19 cellular contexts compared by ENCODE assay signal in genomic region chr3:94647131-94647530, GRCh38.
DNase-seq lines count a peak whose midpoint lies in the region; ATAC-seq and TF ChIP-seq lines count a peak whose summit lies in the region.
"Had no signal": no experiment of that assay in that cellular context is flagged by ENCODE, and none has a peak within 500 bp of the region (broad histone marks: within the 10 kb centered on the region; RNA-seq: fewer than 3 reads in every experiment).

No MANE protein-coding gene starts in this region.

- in situ Hi-C loops in Caki2 (cut with HindIII; ENCODE audit: low pct_unique_long_range_greater_than_20kb, low sequenced_read_pairs): no loop called here
- in situ Hi-C loops in astrocyte of the spinal cord (cut with HindIII; ENCODE audit: low sequenced_read_pairs): no loop called here

- intact Hi-C loops in OCI-LY7 (cut with micrococcal nuclease; ENCODE audit: unreplicated experiment): no loop called here

- TF ChIP-seq RAD21 in Ishikawa (IDR thresholded peaks at IDR 0.05; ENCODE audit: low read depth): 0 out of 2 replicates have a peak, but pooled peaks have one; percentile 3

- peaks cover 18% of the 10 kb centered on the region for H3K36me3 Mint-ChIP-seq in natural killer cell treated with Interleukin-12 subunit alpha and Interleukin-12 subunit beta and Interleukin-15 and Interleukin-18, amount 100 ng/mL, for 72 hours
- H3K36me3 Mint-ChIP-seq: CD4-positive, CD25-positive, alpha-beta regulatory T cell had no signal

- H3K9me2 ChIP-seq in OCI-LY7 (ENCODE audit: insufficient read depth, low read length): no peaks in the 10 kb centered on the region

- TF ChIP-seq CTCF in astrocyte of the spinal cord (IDR thresholded peaks at IDR 0.05; ENCODE audit: low read depth, low read length): no peak
- no peak for TF ChIP-seq CTCF in foreskin keratinocyte (conservative IDR thresholded peaks at IDR 0.05)
- TF ChIP-seq CTCF in OCI-LY7 (conservative IDR thresholded peaks at IDR 0.05; ENCODE audit: low read length): no peak
- TF ChIP-seq CTCF in upper lobe of left lung (IDR thresholded peaks at IDR 0.05): no peak

- no peak overlapping the region for H3K27ac Mint-ChIP-seq in natural killer cell treated with Interleukin-12 subunit alpha and Interleukin-12 subunit beta and Interleukin-15 and Interleukin-18, amount 100 ng/mL, for 72 hours
- H3K27ac Mint-ChIP-seq: CD4-positive, CD25-positive, alpha-beta regulatory T cell had no signal

- TF ChIP-seq EP300 in Ishikawa (IDR thresholded peaks at IDR 0.05; ENCODE audit: borderline replicate concordance) (peak; percentile 86), upper lobe of left lung (IDR thresholded peaks at IDR 0.05) (no peak)

- no TSS peak for BruUV-seq in OCI-LY7 (replicated peaks; lab: Mats Ljungman, UMichigan)

- peaks cover 26% of the 10 kb centered on the region for H3K9me3 Mint-ChIP-seq in natural killer cell treated with Interleukin-12 subunit alpha and Interleukin-12 subunit beta and Interleukin-15 and Interleukin-18, amount 100 ng/mL, for 72 hours

- no peak overlapping the region for H3K4me2 ChIP-seq in OCI-LY7 (ENCODE audit: low read length)

- no peak overlapping the region for H3K4me3 Mint-ChIP-seq in natural killer cell treated with Interleukin-12 subunit alpha and Interleukin-12 subunit beta and Interleukin-15 and Interleukin-18, amount 100 ng/mL, for 72 hours
- H3K4me3 Mint-ChIP-seq: CD4-positive, CD25-positive, alpha-beta regulatory T cell had no signal

- TF ChIP-seq POLR2A in upper lobe of left lung (IDR thresholded peaks at IDR 0.05): no peak

- POLR2A ChIA-PET in OCI-LY7 (lab: Charles Lee): interaction anchor here (0.6 kb wide), 1 partner anchor 27 kb away, joined by 3 read pairs; no protein-coding TSS in a partner anchor

- peak; percentile 6 for DNase-seq in Caki2 (ENCODE audit: low read depth)
- DNase-seq in astrocyte of the spinal cord (ENCODE audit: low read depth, low spot score): peak; percentile 12
- peak; percentile 25 to 64 for DNase-seq in foreskin keratinocyte
- no peak for DNase-seq in natural killer cell treated with Interleukin-12 subunit alpha and Interleukin-12 subunit beta and Interleukin-15 and Interleukin-18, amount 100 ng/mL, for 72 hours (ENCODE audit: low spot score)
- no peak for DNase-seq in OCI-LY7 (ENCODE audit: low spot score)
- no peak for DNase-seq in NCI-H82 treated with DMSO at 0.1 percent for 48 hours (lab: John Stamatoyannopoulos, UW; ENCODE audit: unreplicated experiment)
- DNase-seq in upper lobe of left lung: no peak
- DNase-seq: ACHN; CD4-positive, CD25-positive, alpha-beta regulatory T cell; EL; H7; Karpas-422; NCI-H187 treated with DMSO at 0.1 percent for 48 hours; NCI-H2171 treated with DMSO at 0.1 percent for 48 hours; NCI-H524; NK-92 treated with Interleukin-12 subunit alpha and Interleukin-12 subunit beta, amount 100 ng/mL, for 24 hours had no signal

- no peak overlapping the region for H2AFZ ChIP-seq in OCI-LY7 (ENCODE audit: low read length)

- H3K4me3 ChIP-seq in astrocyte of the spinal cord (ENCODE audit: low read depth, low read length) (no peak overlapping the region), OCI-LY7 (ENCODE audit: low read depth, low read length, poor library complexity, severe bottlenecking) (no peak overlapping the region), upper lobe of left lung (no peak overlapping the region)
- H3K4me3 ChIP-seq: SK-N-MC had no signal

- 51 to 67% methylated on average over 3 of the region's 3 CpGs for WGBS in upper lobe of left lung, 2 donors

- H3K27me3 ChIP-seq in foreskin keratinocyte (no peaks in the 10 kb centered on the region), upper lobe of left lung (no peaks in the 10 kb centered on the region)

- no peaks in the 10 kb centered on the region for H4K20me1 ChIP-seq in OCI-LY7 (ENCODE audit: insufficient read depth, low read length)

- H3K36me3 ChIP-seq in OCI-LY7 (ENCODE audit: insufficient read depth, low read length): no peaks in the 10 kb centered on the region
- H3K36me3 ChIP-seq in upper lobe of left lung: no peaks in the 10 kb centered on the region

- H3K9me3 ChIP-seq in OCI-LY7 (ENCODE audit: low read length) (no peaks in the 10 kb centered on the region), upper lobe of left lung (no peaks in the 10 kb centered on the region)

- H3K27me3 Mint-ChIP-seq in natural killer cell treated with Interleukin-12 subunit alpha and Interleukin-12 subunit beta and Interleukin-15 and Interleukin-18, amount 100 ng/mL, for 72 hours: no peaks in the 10 kb centered on the region
- H3K27me3 Mint-ChIP-seq: CD4-positive, CD25-positive, alpha-beta regulatory T cell had no signal

- no peaks in the 10 kb centered on the region for H3K4me1 ChIP-seq in foreskin keratinocyte
- H3K4me1 ChIP-seq in OCI-LY7 (ENCODE audit: insufficient read depth, low read length, poor library complexity, severe bottlenecking): no peaks in the 10 kb centered on the region
- peaks cover 0 to 2% (median 0%) of the 10 kb centered on the region in 4 donors for H3K4me1 ChIP-seq in upper lobe of left lung

- H3K27ac ChIP-seq in foreskin keratinocyte: no peak overlapping the region
- H3K27ac ChIP-seq in OCI-LY7 (ENCODE audit: low read depth, low read length, poor library complexity, severe bottlenecking): no peak overlapping the region
- no peak overlapping the region for H3K27ac ChIP-seq in upper lobe of left lung
- H3K27ac ChIP-seq: HL-60, SK-N-MC had no signal

- ATAC-seq in foreskin keratinocyte (no peak), upper lobe of left lung (ENCODE audit: low FRiP score in 2 of 2) (no peak)
- no peak for ATAC-seq in natural killer cell treated with Interleukin-12 subunit alpha and Interleukin-12 subunit beta and Interleukin-15 and Interleukin-18, amount 100 ng/mL, for 72 hours

- CTCF ChIA-PET in OCI-LY7 (lab: Charles Lee; ENCODE audit: unreplicated experiment): no interaction called here

- no peaks in the 10 kb centered on the region for H3K79me2 ChIP-seq in OCI-LY7 (ENCODE audit: insufficient read depth, low read depth, low read length)

- no peaks in the 10 kb centered on the region for H3K4me1 Mint-ChIP-seq in natural killer cell treated with Interleukin-12 subunit alpha and Interleukin-12 subunit beta and Interleukin-15 and Interleukin-18, amount 100 ng/mL, for 72 hours (ENCODE audit: low read depth in 2 of 2)
- H3K4me1 Mint-ChIP-seq: CD4-positive, CD25-positive, alpha-beta regulatory T cell had no signal

TF ChIP-seq in Ishikawa, 13 proteins besides CTCF, POLR2A, EP300 and RAD21:
- TF ChIP-seq ZBTB7A (IDR thresholded peaks at IDR 0.05; ENCODE audit: low read depth): no peak
- peak; percentile 85 for TF ChIP-seq NFIC (IDR thresholded peaks at IDR 0.05)
- TF ChIP-seq CEBPB (IDR thresholded peaks at IDR 0.05): peak; percentile 33; the same call in 1 of the 2 replicates
- TF ChIP-seq FOXM1 (IDR thresholded peaks at IDR 0.05; ENCODE audit: borderline replicate concordance, low read depth): no peak; the same call in none of the 2 replicates
- TF ChIP-seq YY1 (IDR thresholded peaks at IDR 0.05; ENCODE audit: low read depth): no peak
- peak; percentile 27; the same call in 1 of the 2 replicates for TF ChIP-seq MAX (IDR thresholded peaks at IDR 0.05)
- no peak for TF ChIP-seq TAF1 (IDR thresholded peaks at IDR 0.05; ENCODE audit: low read depth)
- peak; percentile 80 for TF ChIP-seq TCF12 (IDR thresholded peaks at IDR 0.05; ENCODE audit: low read depth)
- TF ChIP-seq USF1 (IDR thresholded peaks at IDR 0.05): no peak; the same call in 1 of the 2 replicates
- no peak for TF ChIP-seq REST (IDR thresholded peaks at IDR 0.05; ENCODE audit: low read depth)
- no peak for TF ChIP-seq CREB1 (IDR thresholded peaks at IDR 0.05; ENCODE audit: low read depth)
- no peak for TF ChIP-seq EGR1 (IDR thresholded peaks at IDR 0.05)
- peak; percentile 81 for TF ChIP-seq TEAD4 (IDR thresholded peaks at IDR 0.05)

Comparison
In these comparisons a context has a peak if more than half of its experiments do, and no peak if none do; other contexts are left out.
1. DNase-seq: peak in Caki2 (single experiment), astrocyte of the spinal cord (single experiment) and foreskin keratinocyte (2 of 2); none in natural killer cell treated with Interleukin-12 subunit alpha and Interleukin-12 subunit beta and Interleukin-15 and Interleukin-18, amount 100 ng/mL, for 72 hours (single experiment), OCI-LY7 (single experiment), NCI-H82 treated with DMSO at 0.1 percent for 48 hours (single experiment) and upper lobe of left lung (0 of 2).